8 cellular contexts compared by ENCODE assay signal in genomic region chr1:223846668-223847007, GRCh38. TPM values are rescaled to one million over a fixed set of nuclear protein-coding genes. Genes with fewer than 3 reads are reported as not detected.
DNase-seq lines count a peak whose midpoint lies in the region; ATAC-seq, FAIRE-seq and TF ChIP-seq lines count a peak whose summit lies in the region.

No MANE protein-coding gene starts in this region.

- H3K56ac ChIP-seq in H1 (replicated peaks; ENCODE audit: insufficient read length, low read depth, low read length): peak overlapping the region; percentile 98

- H3K79me1 ChIP-seq in H1 (ENCODE audit: low read depth, low read length): no peaks in the 10 kb centered on the region; the same call in 1 of the 2 replicates

- H2BK15ac ChIP-seq in H1 (ENCODE audit: low read length): no peak overlapping the region

- no peak overlapping the region for H3K23ac ChIP-seq in H1 (ENCODE audit: insufficient read length)

- H3K27me3 ChIP-seq in SJSA1 (replicated peaks) (no peaks in the 10 kb centered on the region), H1 (replicated peaks in 1 of 4; ENCODE audit: control insufficient read depth in 3 of 4, extremely low read depth in 1 of 4, insufficient read depth in 3 of 4, low read length in 3 of 4) (no peaks in the 10 kb centered on the region; a peak in 1 of 7 replicates), muscle layer of colon (ENCODE audit: control insufficient read depth in 1 of 2, insufficient read depth in 2 of 2, low read length in 2 of 2) (no peaks in the 10 kb centered on the region)

- peak overlapping the region; percentile 95 for H4K5ac ChIP-seq in H1 (ENCODE audit: insufficient read length, low read depth, low read length)

- no peaks in the 10 kb centered on the region for H3K9me3 ChIP-seq in SJSA1 (replicated peaks)
- no peaks in the 10 kb centered on the region for H3K9me3 ChIP-seq in H1 (ENCODE audit: insufficient read depth in 2 of 2, low read depth in 1 of 2, low read length in 1 of 2)
- H3K9me3 ChIP-seq in muscle layer of colon (ENCODE audit: low read length): no peaks in the 10 kb centered on the region

- H2AFZ ChIP-seq in H1 (ENCODE audit: low read length): no peak overlapping the region

- no peak for ATAC-seq in GM21528 (IDR thresholded peaks at IDR 0.05; ENCODE audit: low FRiP score, unreplicated experiment)

- no peak overlapping the region for H2AK5ac ChIP-seq in H1 (ENCODE audit: low read depth, low read length)

- peak overlapping the region; percentile 83 for H3K4me3 ChIP-seq in GM12865 (ENCODE audit: low read depth, low read length)
- peak overlapping the region; percentile 100 for H3K4me3 ChIP-seq in SJSA1
- peak overlapping the region; percentile 55 to 80 (median 75) for H3K4me3 ChIP-seq in H1 (ENCODE audit: extremely low read depth in 1 of 4, insufficient read depth in 2 of 4, low read depth in 3 of 4, low read length in 4 of 4)
- H3K4me3 ChIP-seq in muscle layer of colon (ENCODE audit: low read depth in 1 of 2, low read length in 2 of 2): peak overlapping the region; percentile 60 to 73

- peaks cover 3% of the 10 kb centered on the region; the same call in 1 of the 2 replicates for H3K23me2 ChIP-seq in H1 (ENCODE audit: low read depth, low read length)

- peak overlapping the region; percentile 96; the same call in 1 of the 2 replicates for H3K18ac ChIP-seq in H1 (ENCODE audit: extremely low read depth, low read length)

- no peak for TF ChIP-seq EP300 in H1 (IDR thresholded peaks at IDR 0.05; ENCODE audit: borderline replicate concordance in 1 of 2, low read depth in 2 of 2, low read length in 2 of 2)

- peak; percentile 36 for DNase-seq in AG08396 (ENCODE audit: low spot score)
- DNase-seq in GM12865 (ENCODE audit: low read depth): no peak
- DNase-seq in SJSA1 (ENCODE audit: low read depth in 1 of 2, low spot score in 2 of 2): no peak
- peak in 1 of 2 experiments; percentile 56 for DNase-seq in H1 (ENCODE audit: low read depth in 1 of 2, low spot score in 2 of 2)
- DNase-seq in NOMO-1 treated with DMSO at 0.1 percent for 48 hours (lab: John Stamatoyannopoulos, UW; ENCODE audit: unreplicated experiment): no peak
- no peak for DNase-seq in germinal center (ENCODE audit: low spot score)

- no peak overlapping the region for H2BK20ac ChIP-seq in H1 (ENCODE audit: low read length)

- no peak overlapping the region for H4K91ac ChIP-seq in H1 (replicated peaks; ENCODE audit: insufficient read length, low read length)

- H3K4me1 ChIP-seq in SJSA1 (replicated peaks) (peaks cover 17% of the 10 kb centered on the region), H1 (replicated peaks in 1 of 4; ENCODE audit: control insufficient read depth in 3 of 4, insufficient read depth in 4 of 4, low read length in 3 of 4) (no peaks in the 10 kb centered on the region; a peak in 3 of 7 replicates), muscle layer of colon (ENCODE audit: insufficient read depth, low read length) (peaks cover 23% of the 10 kb centered on the region)

- no peak for TF ChIP-seq RAD21 in H1 (IDR thresholded peaks at IDR 0.05 in 1 of 2, conservative IDR thresholded peaks at IDR 0.05 in 1 of 2; ENCODE audit: low read depth in 2 of 2, low read length in 2 of 2)

- H4K8ac ChIP-seq in H1 (ENCODE audit: extremely low read depth, insufficient read depth, low read length): no peak overlapping the region

- peaks cover 4 to 10% of the 10 kb centered on the region in 2 experiments for H4K20me1 ChIP-seq in H1 (replicated peaks in 1 of 2; ENCODE audit: control insufficient read depth in 1 of 2, insufficient read depth in 2 of 2, low read length in 2 of 2)

- peaks cover 7 to 36% of the 10 kb centered on the region in 2 experiments; a peak in 3 of 4 replicates for H3K79me2 ChIP-seq in H1 (ENCODE audit: control insufficient read depth in 1 of 2, insufficient read depth in 2 of 2, low read length in 2 of 2)

- H3K4me2 ChIP-seq in H1 (ENCODE audit: insufficient read depth in 1 of 2, low read depth in 2 of 2, low read length in 2 of 2): peak overlapping the region; percentile 53 to 80

- H3K9ac ChIP-seq in H1 (replicated peaks in 1 of 4; ENCODE audit: extremely low read depth in 1 of 4, low read depth in 3 of 4, low read length in 3 of 4) (peak overlapping the region; percentile 86 to 99 (median 97); a peak in 6 of 7 replicates), muscle layer of colon (ENCODE audit: low read length) (peak overlapping the region; percentile 72)

- no peak overlapping the region; the same call in 1 of the 2 replicates for H2BK12ac ChIP-seq in H1 (ENCODE audit: low read depth, low read length)

- peaks cover 10% of the 10 kb centered on the region for H3K36me3 ChIP-seq in SJSA1
- H3K36me3 ChIP-seq in H1 (ENCODE audit: control insufficient read depth in 2 of 4, insufficient read depth in 4 of 4, low read length in 3 of 4): no peaks in the 10 kb centered on the region
- H3K36me3 ChIP-seq in muscle layer of colon (ENCODE audit: insufficient read depth, low read length): no peaks in the 10 kb centered on the region

- WGBS in H1 (ENCODE audit: extremely low coverage in 1 of 2, insufficient coverage in 1 of 2, insufficient read length in 1 of 2, insufficient replicate concordance in 2 of 2, low coverage in 1 of 2, low lambda C conversion rate in 2 of 2, missing lambda C conversion rate in 1 of 2), 2 experiments: 36% methylated on average over 5 of the region's 5 CpGs; no CpG with 5 or more reads in 1 of the 2 experiments

- peak in 1 of 2 experiments; percentile 79; a peak in 2 of 3 replicates for TF ChIP-seq POLR2A in H1 (IDR thresholded peaks at IDR 0.05; ENCODE audit: control extremely low read depth in 1 of 2, low read depth in 2 of 2, low read length in 2 of 2)

- H3K4ac ChIP-seq in H1 (replicated peaks; ENCODE audit: insufficient read length, low read depth, low read length): no peak overlapping the region

- CTCF ChIA-PET in H1 (lab: Charles Lee; ENCODE audit: partially characterized antibody): interaction anchor here (0.6 to 1.2 kb wide), 5 partner anchors 15 to 104 kb away, joined by 3 to 6 read pairs (median 3); no protein-coding TSS in a partner anchor

- H3K27ac ChIP-seq in SJSA1 (peak overlapping the region; percentile 99), H1 (ENCODE audit: low read depth, low read length) (peak overlapping the region; percentile 99), muscle layer of colon (ENCODE audit: low read depth, low read length) (peak overlapping the region; percentile 97)

- H2BK5ac ChIP-seq in H1 (ENCODE audit: low read depth, low read length): peak overlapping the region; percentile 95; the same call in 1 of the 2 replicates

- FAIRE-seq in H1 (lab: Jason Lieb, UNC): no peak

- POLR2A ChIA-PET in H1 (lab: Charles Lee; ENCODE audit: partially characterized antibody): interaction anchor here (0.8 to 3.1 kb wide), 26 partner anchors 8 to 811 kb away, joined by 3 to 28 read pairs (median 4); no protein-coding TSS in a partner anchor

- no peak overlapping the region for H3K14ac ChIP-seq in H1 (ENCODE audit: insufficient read length)

- H2BK120ac ChIP-seq in H1 (replicated peaks; ENCODE audit: low read depth, low read length): peak overlapping the region; percentile 43

- TF ChIP-seq CTCF in GM12865 (IDR thresholded peaks at IDR 0.05; ENCODE audit: insufficient read depth, low read depth, low read length, missing control alignments): no peak
- no peak for TF ChIP-seq CTCF in H1 (IDR thresholded peaks at IDR 0.05; ENCODE audit: control extremely low read depth in 1 of 3, insufficient read depth in 1 of 3, low read depth in 1 of 3, low read length in 3 of 3)

TF ChIP-seq in H1, 55 proteins besides CTCF, POLR2A, EP300 and RAD21:
- TF ChIP-seq RFX5 (IDR thresholded peaks at IDR 0.05; ENCODE audit: borderline replicate concordance, low read depth, low read length): no peak
- TF ChIP-seq ASH2L (IDR thresholded peaks at IDR 0.05; ENCODE audit: low read length): no peak
- TF ChIP-seq, protein P1, sequence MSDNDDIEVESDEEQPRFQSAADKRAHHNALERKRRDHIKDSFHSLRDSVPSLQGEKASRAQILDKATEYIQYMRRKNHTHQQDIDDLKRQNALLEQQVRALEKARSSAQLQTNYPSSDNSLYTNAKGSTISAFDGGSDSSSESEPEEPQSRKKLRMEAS (IDR thresholded peaks at IDR 0.05): no peak
- no peak for TF ChIP-seq CREB1 (IDR thresholded peaks at IDR 0.05)
- no peak for TF ChIP-seq CHD1 (IDR thresholded peaks at IDR 0.05; ENCODE audit: low read depth, low read length)
- no peak for TF ChIP-seq MAFK (IDR thresholded peaks at IDR 0.05; ENCODE audit: low read depth, low read length)
- TF ChIP-seq TEAD4 (IDR thresholded peaks at IDR 0.05; ENCODE audit: low read depth, low read length): no peak
- no peak for TF ChIP-seq RXRA (IDR thresholded peaks at IDR 0.05; ENCODE audit: insufficient read depth, low read depth, low read length)
- TF ChIP-seq, protein P2, sequence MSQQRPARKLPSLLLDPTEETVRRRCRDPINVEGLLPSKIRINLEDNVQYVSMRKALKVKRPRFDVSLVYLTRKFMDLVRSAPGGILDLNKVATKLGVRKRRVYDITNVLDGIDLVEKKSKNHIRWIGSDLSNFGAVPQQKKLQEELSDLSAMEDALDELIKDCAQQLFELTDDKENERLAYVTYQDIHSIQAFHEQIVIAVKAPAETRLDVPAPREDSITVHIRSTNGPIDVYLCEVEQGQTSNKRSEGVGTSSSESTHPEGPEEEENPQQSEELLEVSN (IDR thresholded peaks at IDR 0.05): no peak

RNA-seq across cellular contexts. Expression of gene TP53BP2, which starts 0.9 kb away (rescaled TPM):
- 32.9 and 40.4 TPM in 2 replicates for total RNA-seq in SJSA1 (2014; rRNA removed; shearing (Covaris generic))
- total RNA-seq in H1 (2021; fragmentation: NEBNext Ultra II Directional; extraction: Animal tissue kit (Norgen Biotek cat#: 25700)): 38.7 and 38.9 TPM in 2 replicates
- 16.2 and 18.0 TPM in 2 replicates for polyA plus RNA-seq in H1 (2011; rRNA removed)
- 18.6 TPM for polyA plus RNA-seq in H1 (2011; cell fraction: cytosol; rRNA removed)
- 21.9 TPM for polyA plus RNA-seq in H1 (2011; cell fraction: nucleus; rRNA removed)
- 21.7 to 28.2 TPM (median 25.1 TPM) in 4 replicates for polyA plus RNA-seq in H1 (2012, experiment 1 of 2)
- 2.4 TPM for polyA plus RNA-seq in H1 (2012, experiment 2 of 2)
- 18.0 TPM for polyA plus RNA-seq in H1 (2013, experiment 1 of 2)
- 18.1 TPM for polyA plus RNA-seq in H1 (2013, experiment 2 of 2)
- 66.2 and 76.4 TPM in 2 replicates for polyA minus RNA-seq in H1 (2011; rRNA and poly(A)+ RNA removed)
- 22.8 TPM for polyA minus RNA-seq in H1 (2011; cell fraction: cytosol; rRNA and poly(A)+ RNA removed)
- polyA minus RNA-seq in H1 (2011; cell fraction: nucleus; rRNA and poly(A)+ RNA removed): 60.3 TPM
